ENCODE assay signal across 20 cellular contexts in genomic region chr2:68921646-68922045, GRCh38. TPM values are rescaled to one million over a fixed set of nuclear protein-coding genes. Genes with fewer than 3 reads are reported as not detected.
A peak's percentile ranks its signal among the peaks of the same experiment; 100 is the strongest.
DNase-seq lines count a peak whose midpoint lies in the region; ATAC-seq and TF ChIP-seq lines count a peak whose summit lies in the region.
"Had no signal": no experiment of that assay in that cellular context is flagged by ENCODE, and none has a peak within 500 bp of the region (broad histone marks: within the 10 kb centered on the region; RNA-seq: fewer than 3 reads in every experiment).

No MANE protein-coding gene starts in this region.

- ATAC-seq in PC-3 (no peak), HG03460 (IDR thresholded peaks at IDR 0.05; ENCODE audit: unreplicated experiment) (no peak)
- ATAC-seq: Panc1, SK-N-SH treated with all-trans-retinoic acid at 6 μM for 48 hours had no signal

- no peak overlapping the region for H3K27ac ChIP-seq in PC-3 (ENCODE audit: low read length)
- H3K27ac ChIP-seq: C4-2B had no signal

- no peaks in the 10 kb centered on the region for H3K27me3 Mint-ChIP-seq in chondrocyte (ENCODE audit: low read depth)

- peak overlapping the region; percentile 18 for H3K27ac Mint-ChIP-seq in chondrocyte (ENCODE audit: unreplicated experiment)

- H3K9ac ChIP-seq in PC-3 (ENCODE audit: low read length) = no peak overlapping the region

- H3F3A ChIP-seq in PC-3 (ENCODE audit: low read length, unreplicated experiment) = no peaks in the 10 kb centered on the region

- DNase-seq in Daoy (ENCODE audit: low read depth) (peak; percentile 48), PC-3 (peak; percentile 20), chondrocyte (ENCODE audit: low spot score) (no peak), iris pigment epithelial cell (ENCODE audit: low read depth) (peak; percentile 50), anterior cingulate cortex (lab: John Stamatoyannopoulos, UW) (no peak), NCI-H526 treated with DMSO at 0.1 percent for 48 hours (lab: John Stamatoyannopoulos, UW) (no peak), NCI-H187 (lab: John Stamatoyannopoulos, UW) (no peak)
- DNase-seq: DMS 273 treated with DMSO at 0.1 percent for 48 hours, HCEC 1CT, MV-4-11, NCI-H1417, NCI-H2029, NCI-H2171, NCI-H446 treated with DMSO at 0.1 percent for 48 hours, NCI-H774, Right ventricle myocardium superior had no signal

- H3K4me3 ChIP-seq in PC-3 (ENCODE audit: low read length) = no peak overlapping the region

- no peak overlapping the region for H3K4me3 Mint-ChIP-seq in chondrocyte (ENCODE audit: unreplicated experiment)

- TF ChIP-seq CTCF in PC-3 (conservative IDR thresholded peaks at IDR 0.05; ENCODE audit: low read depth, low read length) = no peak
- TF ChIP-seq CTCF in chondrocyte (IDR thresholded peaks at IDR 0.05) = no peak

- no peaks in the 10 kb centered on the region for H3K9me2 ChIP-seq in PC-3 (replicated peaks; ENCODE audit: low read length)

- H3K79me2 ChIP-seq in PC-3 (ENCODE audit: low read length) = no peaks in the 10 kb centered on the region

- H3K9me3 Mint-ChIP-seq in chondrocyte (ENCODE audit: low read depth) = no peaks in the 10 kb centered on the region

- peaks cover 23% of the 10 kb centered on the region for H3K4me1 Mint-ChIP-seq in chondrocyte (ENCODE audit: low read depth)

- H4K20me1 ChIP-seq in PC-3 (ENCODE audit: low read length) = no peaks in the 10 kb centered on the region

- CTCF ChIA-PET in PC-3 (lab: Charles Lee) = interaction anchor here (0.6 kb wide), 1 partner anchor 21 kb away, joined by 3 read pairs; no protein-coding TSS in a partner anchor

- no TSS peak for BruUV-seq in PC-3 (replicated peaks; lab: Mats Ljungman, UMichigan)

- H3K4me2 ChIP-seq in PC-3 (ENCODE audit: low read length) = no peak overlapping the region

- H2AFZ ChIP-seq in PC-3 (ENCODE audit: low read length) = no peak overlapping the region

- intact Hi-C loops in PC-3 (cut with micrococcal nuclease) = no loop called here

- H3K36me3 ChIP-seq in PC-3 (ENCODE audit: low read depth, low read length) = no peaks in the 10 kb centered on the region

- POLR2A ChIA-PET in PC-3 (lab: Charles Lee; ENCODE audit: unreplicated experiment) = no interaction called here

- no peaks in the 10 kb centered on the region; the same call in 1 of the 2 replicates for H3K4me1 ChIP-seq in PC-3 (ENCODE audit: insufficient read depth, low read length)

- no peaks in the 10 kb centered on the region for H3K27me3 ChIP-seq in PC-3 (ENCODE audit: low read length)

- H3K36me3 Mint-ChIP-seq in chondrocyte (ENCODE audit: low read depth) = no peaks in the 10 kb centered on the region

- H3K9me3 ChIP-seq in PC-3 (ENCODE audit: low read length) = no peaks in the 10 kb centered on the region

RNA-seq across cellular contexts. Expression of gene GKN2, which starts 31.0 kb away (rescaled TPM):
- 0.06 TPM in 1 of 2 replicates, not detected in the other for total RNA-seq in Daoy (2014; rRNA removed; shearing (Covaris generic))
- total RNA-seq in PC-3 (2014; rRNA removed) (0.58 TPM in 1 of 2 replicates, not detected in the other), chondrocyte (not detected in 3 replicates)
- total RNA-seq: Right ventricle myocardium superior had no signal

RNA-seq across cellular contexts. Expression of gene BMP10, which starts 50.4 kb away (rescaled TPM):
- not detected in 2 replicates for total RNA-seq in Daoy (2014; rRNA removed; shearing (Covaris generic))
- total RNA-seq in PC-3 (2014; rRNA removed) (not detected in 2 replicates), chondrocyte (not detected in 3 replicates)
- total RNA-seq: Right ventricle myocardium superior had no signal

RNA-seq across cellular contexts. Expression of gene GKN1, which starts 52.8 kb away (rescaled TPM):
- not detected in 2 replicates for total RNA-seq in Daoy (2014; rRNA removed; shearing (Covaris generic))
- total RNA-seq in PC-3 (2014; rRNA removed) (not detected in 2 replicates), chondrocyte (0.37 TPM in 1 of 3 replicates, not detected in the others)
- total RNA-seq: Right ventricle myocardium superior had no signal

Comparison
In these comparisons a context has a peak if more than half of its experiments do, and no peak if none do; other contexts are left out.
1. DNase-seq: peak in Daoy (single experiment), PC-3 (single experiment) and iris pigment epithelial cell (single experiment); none in chondrocyte (single experiment), anterior cingulate cortex (0 of 58), NCI-H526 treated with DMSO at 0.1 percent for 48 hours (single experiment) and NCI-H187 (0 of 2).